In the genomic region with DNA sequence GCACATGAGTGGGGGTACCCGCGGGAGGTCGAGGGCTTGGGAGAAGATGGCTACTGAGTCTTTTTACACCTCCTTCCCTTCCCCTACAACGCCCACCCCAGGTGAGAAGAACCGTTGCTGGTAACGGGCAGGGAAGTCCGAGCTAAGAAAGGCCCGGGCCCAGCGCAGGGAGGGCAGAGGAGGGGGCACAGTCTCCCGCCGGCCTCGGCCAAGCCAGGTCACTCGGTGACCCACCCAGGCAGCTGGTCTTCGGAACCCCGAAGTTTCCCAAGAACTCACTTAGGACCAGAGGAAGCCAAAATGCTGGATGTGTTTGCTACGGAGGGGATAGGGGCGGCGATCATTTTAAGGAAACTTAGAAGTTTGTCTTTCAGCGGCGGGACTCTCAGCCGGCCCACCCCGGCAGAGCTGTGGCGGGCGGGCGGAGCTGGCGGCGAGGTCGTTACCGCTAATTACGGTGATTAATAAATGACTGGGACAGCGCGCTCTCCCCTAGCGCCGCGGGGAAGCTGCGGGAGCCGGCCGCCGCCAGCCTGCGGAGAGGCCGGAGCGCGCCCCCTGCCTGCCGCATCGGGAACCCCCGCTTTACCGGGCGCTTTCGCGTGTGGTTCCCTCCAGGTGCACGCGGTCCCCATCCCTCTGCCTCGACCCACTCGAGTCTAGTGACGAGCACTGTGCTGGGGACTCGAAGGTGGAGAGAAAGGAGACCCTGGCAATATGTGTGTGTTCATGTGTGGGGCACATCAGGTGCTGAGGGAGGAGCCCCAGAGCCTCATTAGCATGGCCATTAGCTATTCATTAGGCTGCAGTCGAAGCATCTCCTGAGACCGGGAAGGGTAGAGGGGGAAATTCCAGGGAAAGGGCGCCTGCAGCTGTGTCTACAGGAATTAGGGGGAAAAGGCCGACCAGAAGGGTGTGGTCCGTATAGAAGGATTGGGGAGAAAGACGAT, we compare ENCODE assay signal across 8 cellular contexts. TPM values are rescaled to one million over a fixed set of nuclear protein-coding genes. Genes with fewer than 3 reads are reported as not detected.
A peak's percentile ranks its signal among the peaks of the same experiment; 100 is the strongest.
DNase-seq lines count a peak whose midpoint lies in the region; ATAC-seq, FAIRE-seq and TF ChIP-seq lines count a peak whose summit lies in the region.

No MANE protein-coding gene starts in this region.

- WGBS in K562 (ENCODE audit: insufficient coverage, low coverage, missing lambda C conversion rate) = 6% methylated on average over 60 of the region's 62 CpGs

- no peaks in the 10 kb centered on the region; the same call in none of the 2 replicates for H4K20me1 ChIP-seq in K562 (replicated peaks; ENCODE audit: control insufficient read depth, insufficient read depth, low read length)

- no peaks in the 10 kb centered on the region for H3K9me3 ChIP-seq in K562 (replicated peaks; ENCODE audit: control insufficient read depth, insufficient read depth, low read depth, low read length)

- H3K27me3 ChIP-seq in H7 (ENCODE audit: control insufficient read depth, insufficient read depth, low read length) (peaks cover 100% of the 10 kb centered on the region), K562 (ENCODE audit: control insufficient read depth in 2 of 2, insufficient read depth in 2 of 2, low read length in 2 of 2) (peaks cover 30 to 82% of the 10 kb centered on the region in 2 experiments)

- CTCF ChIA-PET in T-cell (lab: Charles Lee) (interaction anchor here (0.6 to 2.1 kb wide), 7 partner anchors 10 to 328 kb away, joined by 3 to 14 read pairs (median 3); no protein-coding TSS in a partner anchor), K562 (lab: Yijun Ruan, JAX; ENCODE audit: low intra/inter-chr PET ratio) (interaction anchor here (0.5 to 2.2 kb wide), 6 partner anchors 29 to 1222 kb away, joined by 3 to 17 read pairs (median 6); no protein-coding TSS in a partner anchor)

- peaks cover 52 to 56% (median 52%) of the 10 kb centered on the region in 3 donors for H3K4me1 Mint-ChIP-seq in T-cell

- H3K4me1 ChIP-seq in K562 (replicated peaks in 1 of 2; ENCODE audit: control insufficient read depth in 2 of 2, insufficient read depth in 2 of 2, low read length in 2 of 2) = peaks cover 5 to 22% of the 10 kb centered on the region in 2 experiments; a peak in 2 of 5 replicates

- TF ChIP-seq POLR2A in K562 (conservative IDR thresholded peaks at IDR 0.05) = no peak

- no TSS peak for BruUV-seq in K562 (replicated peaks; lab: Mats Ljungman, UMichigan)

- peak overlapping the region in 2 of 3 donors; percentile 39 to 44 for H3K4me3 Mint-ChIP-seq in T-cell

- peak overlapping the region; percentile 15; the same call in 1 of the 2 replicates for H3K4me2 ChIP-seq in K562 (ENCODE audit: insufficient read depth, low read length)

- H3K79me2 ChIP-seq in K562 (ENCODE audit: control insufficient read depth, insufficient read depth, low read length) = no peaks in the 10 kb centered on the region

- no peak overlapping the region for H3K27ac Mint-ChIP-seq in T-cell

- intact Hi-C loops in K562 (cut with micrococcal nuclease) = loop anchor here (1.0 to 10.0 kb wide), 3 partner anchors 29 to 801 kb away; no protein-coding TSS in a partner anchor

- H3K4me3 ChIP-seq in H7 (ENCODE audit: insufficient read depth, low read depth, low read length) (peak overlapping the region; percentile 16; the same call in 1 of the 2 replicates), K562 (no peak overlapping the region)

- no peaks in the 10 kb centered on the region for H3K9me3 Mint-ChIP-seq in T-cell

- ATAC-seq in T-cell (replicated peaks in 1 of 4) = peak; percentile 51 to 74 (median 62)
- peak; percentile 91 for ATAC-seq in K562

- FAIRE-seq in K562 (lab: Jason Lieb, UNC) = peak; percentile 52

- no peaks in the 10 kb centered on the region for H3K36me3 ChIP-seq in H7 (replicated peaks; ENCODE audit: control insufficient read depth, insufficient read depth, low read length)
- no peaks in the 10 kb centered on the region for H3K36me3 ChIP-seq in K562 (ENCODE audit: control insufficient read depth, insufficient read depth, low read length)

- DNase-seq in H7 (peak; percentile 93), T-cell (peak in 26 of 34 experiments; percentile 12 to 58 (median 38)), K562 (ENCODE audit: extremely low read depth in 1 of 4, low spot score in 3 of 4) (peak; percentile 58 to 85 (median 84)), iPS-NIHi11 (ENCODE audit: low spot score) (peak; percentile 81), hippocampal formation (lab: John Stamatoyannopoulos, UW) (no peak), NAMALWA (ENCODE audit: low spot score) (no peak)
- DNase-seq in stimulated activated CD4-positive, alpha-beta T cell treated with anti-CD3 and anti-CD28 coated beads, Interleukin-2, amount 100 ng/mL, for 4 hours (ENCODE audit: low read depth) = peak; percentile 28

- H2AFZ ChIP-seq in K562 (ENCODE audit: low read depth, low read length) = no peak overlapping the region

- no peaks in the 10 kb centered on the region for H3K36me3 Mint-ChIP-seq in T-cell

- peaks cover 74 to 93% of the 10 kb centered on the region in 2 donors for H3K27me3 Mint-ChIP-seq in T-cell

- POLR2A ChIA-PET in T-cell (lab: Charles Lee) = interaction anchor here in 1 of 2 donors (0.9 kb wide), 1 partner anchor 27 kb away, joined by 3 read pairs; no protein-coding TSS in a partner anchor
- POLR2A ChIA-PET in K562 (lab: Yijun Ruan, JAX) = interaction anchor here (0.6 to 1.0 kb wide), 4 partner anchors 10 to 712 kb away, joined by 3 to 5 read pairs (median 3); no protein-coding TSS in a partner anchor

- TF ChIP-seq CTCF in C4-2B (conservative IDR thresholded peaks at IDR 0.05) (peak; percentile 98), K562 (IDR thresholded peaks at IDR 0.05 in 2 of 3, conservative IDR thresholded peaks at IDR 0.05 in 1 of 3; ENCODE audit: insufficient read depth in 2 of 3, low read depth in 1 of 3, low read length in 3 of 3) (peak; percentile 70 to 84 (median 82))

- in situ Hi-C loops in K562 (cut with MboI) = loop anchor here (25.0 kb wide), 1 partner anchor 804 kb away; no protein-coding TSS in a partner anchor

- H3K27ac ChIP-seq in C4-2B (no peak overlapping the region), K562 (ENCODE audit: extremely low read depth, low read depth, low read length) (no peak overlapping the region; the same call in 2 of the 3 replicates)

- peak; percentile 40 to 68 for TF ChIP-seq RAD21 in K562 (CRISPR knock-in tag; conservative IDR thresholded peaks at IDR 0.05 in 1 of 2, IDR thresholded peaks at IDR 0.05 in 1 of 2)

- TF ChIP-seq EP300 in K562 (IDR thresholded peaks at IDR 0.05; ENCODE audit: low read length) = no peak

- 0 out of 4 replicates have a peak overlapping the region, but pooled peaks of 1 of the 2 experiments have one; percentile 17 for H3K9ac ChIP-seq in K562 (ENCODE audit: insufficient read depth in 1 of 2, low read depth in 2 of 2, low read length in 2 of 2)

- peaks cover 3% of the 10 kb centered on the region for H3K9me1 ChIP-seq in K562 (ENCODE audit: control insufficient read depth, insufficient read depth, low read length)

RNA-seq across cellular contexts. Expression of a gene that starts 0.9 kb away (rescaled TPM):
- 26.1 and 31.0 TPM in 2 replicates for total RNA-seq in H7 (2014; rRNA removed; shearing (Covaris generic))
- 10 to 100 TPM; 10.2 to 24.7 (median 17.7) TPM for total RNA-seq in T-cell
- 2.3 and 5.3 TPM in 2 replicates for total RNA-seq in K562 (2011; cell fraction: chromatin; rRNA removed; ENCODE audit: low replicate concordance)
- 2.7 and 4.6 TPM in 2 replicates for total RNA-seq in K562 (2011; cell fraction: nucleolus; rRNA removed)
- total RNA-seq in K562 (2011; cell fraction: nucleoplasm; rRNA removed) = 4.0 and 5.0 TPM in 2 replicates
- 0.82 and 1.6 TPM in 2 replicates for total RNA-seq in K562 (2014; rRNA removed)
- 0.29 and 0.67 TPM in 2 replicates for total RNA-seq in K562 (2014; rRNA removed; fragmentation: Illumina TruSeq; extraction: Trizol)
- 0.72 and 1.2 TPM in 2 replicates for total RNA-seq in K562 (2015; rRNA removed; fragmentation: Illumina TruSeq; extraction: Trizol)
- total RNA-seq in K562 (2021) = 1.2 TPM in 2 replicates
- polyA plus RNA-seq in K562 (2011; rRNA removed) = 0.43 and 0.47 TPM in 2 replicates
- 0.32 and 1.0 TPM in 2 replicates for polyA plus RNA-seq in K562 (2011; cell fraction: cytosol; rRNA removed)
- 2.7 and 6.4 TPM in 2 replicates for polyA plus RNA-seq in K562 (2011; cell fraction: nucleus; rRNA removed)
- polyA plus RNA-seq in K562 (2012) = 1.4 and 3.5 TPM in 2 replicates
- polyA plus RNA-seq in K562 (2014; fragmentation: Illumina TruSeq; extraction: Trizol) = 0.97 and 1.6 TPM in 2 replicates
- polyA plus RNA-seq in K562 (2014; fragmentation: Nextera tagmentation; extraction: Ambion mirVana) = not detected
- polyA plus RNA-seq in K562 (2014; rRNA removed) = 1.4 and 1.9 TPM in 2 replicates
- 0.28 TPM in 1 of 2 replicates, not detected in the other for polyA minus RNA-seq in K562 (2011; rRNA and poly(A)+ RNA removed)
- not detected in 2 replicates for polyA minus RNA-seq in K562 (2011; cell fraction: cytosol; rRNA and poly(A)+ RNA removed)
- 0.40 and 0.56 TPM in 2 replicates for polyA minus RNA-seq in K562 (2011; cell fraction: nucleus; rRNA and poly(A)+ RNA removed)

RNA-seq across cellular contexts. Expression of a gene that starts 31.5 kb away (rescaled TPM):
- total RNA-seq in H7 (2014; rRNA removed; shearing (Covaris generic)) = not detected in 2 replicates
- total RNA-seq in T-cell (under 1 TPM in 3 of 5 donors, not detected in 2; 0.41 to 0.59 (median 0.50) TPM), K562 (2014; rRNA removed) (not detected in 2 replicates), K562 (2014; rRNA removed; fragmentation: Illumina TruSeq; extraction: Trizol) (not detected in 2 replicates), K562 (2015; rRNA removed; fragmentation: Illumina TruSeq; extraction: Trizol) (not detected in 2 replicates), K562 (2021) (0.04 TPM in 1 of 2 replicates, not detected in the other)
- not detected in 2 replicates for total RNA-seq in K562 (2011; cell fraction: chromatin; rRNA removed; ENCODE audit: low replicate concordance)
- total RNA-seq in K562 (2011; cell fraction: nucleolus; rRNA removed) = not detected in 2 replicates
- total RNA-seq in K562 (2011; cell fraction: nucleoplasm; rRNA removed) = not detected in 2 replicates
- polyA plus RNA-seq in K562 (2011; rRNA removed) (not detected in 2 replicates), K562 (2014; fragmentation: Illumina TruSeq; extraction: Trizol) (not detected in 2 replicates), K562 (2014; fragmentation: Nextera tagmentation; extraction: Ambion mirVana) (not detected), K562 (2014; rRNA removed) (not detected in 2 replicates)
- polyA plus RNA-seq in K562 (2011; cell fraction: cytosol; rRNA removed) = 0.04 and 0.09 TPM in 2 replicates
- 0.03 TPM in 1 of 2 replicates, not detected in the other for polyA plus RNA-seq in K562 (2011; cell fraction: nucleus; rRNA removed)
- not detected in 2 replicates for polyA plus RNA-seq in K562 (2012)
- not detected in 2 replicates for polyA minus RNA-seq in K562 (2011; rRNA and poly(A)+ RNA removed)
- not detected in 2 replicates for polyA minus RNA-seq in K562 (2011; cell fraction: cytosol; rRNA and poly(A)+ RNA removed)
- not detected in 2 replicates for polyA minus RNA-seq in K562 (2011; cell fraction: nucleus; rRNA and poly(A)+ RNA removed)

RNA-seq across cellular contexts. Expression of a gene that starts 52.9 kb away (rescaled TPM):
- total RNA-seq in H7 (2014; rRNA removed; shearing (Covaris generic)) = not detected in 2 replicates
- total RNA-seq in T-cell (not detected), K562 (2014; rRNA removed) (not detected in 2 replicates), K562 (2014; rRNA removed; fragmentation: Illumina TruSeq; extraction: Trizol) (not detected in 2 replicates), K562 (2015; rRNA removed; fragmentation: Illumina TruSeq; extraction: Trizol) (not detected in 2 replicates), K562 (2021) (not detected in 2 replicates)
- not detected in 2 replicates for total RNA-seq in K562 (2011; cell fraction: chromatin; rRNA removed; ENCODE audit: low replicate concordance)
- total RNA-seq in K562 (2011; cell fraction: nucleolus; rRNA removed) = not detected in 2 replicates
- total RNA-seq in K562 (2011; cell fraction: nucleoplasm; rRNA removed) = not detected in 2 replicates
- polyA plus RNA-seq in K562 (2011; rRNA removed) (not detected in 2 replicates), K562 (2014; fragmentation: Illumina TruSeq; extraction: Trizol) (not detected in 2 replicates), K562 (2014; fragmentation: Nextera tagmentation; extraction: Ambion mirVana) (not detected), K562 (2014; rRNA removed) (not detected in 2 replicates)
- not detected in 2 replicates for polyA plus RNA-seq in K562 (2011; cell fraction: cytosol; rRNA removed)
- polyA plus RNA-seq in K562 (2011; cell fraction: nucleus; rRNA removed) = not detected in 2 replicates
- polyA plus RNA-seq in K562 (2012) = not detected in 2 replicates
- not detected in 2 replicates for polyA minus RNA-seq in K562 (2011; rRNA and poly(A)+ RNA removed)
- polyA minus RNA-seq in K562 (2011; cell fraction: cytosol; rRNA and poly(A)+ RNA removed) = not detected in 2 replicates
- polyA minus RNA-seq in K562 (2011; cell fraction: nucleus; rRNA and poly(A)+ RNA removed) = not detected in 2 replicates

Comparison
In these comparisons a context has a peak if more than half of its experiments do, and no peak if none do; other contexts are left out.
1. DNase-seq: peak in H7 (single experiment), T-cell (26 of 34), K562 (4 of 4), iPS-NIHi11 (single experiment) and stimulated activated CD4-positive, alpha-beta T cell treated with anti-CD3 and anti-CD28 coated beads, Interleukin-2, amount 100 ng/mL, for 4 hours (single experiment); none in hippocampal formation (0 of 2) and NAMALWA (single experiment).